ENCODE assay signal across 29 cellular contexts in the genomic region with DNA sequence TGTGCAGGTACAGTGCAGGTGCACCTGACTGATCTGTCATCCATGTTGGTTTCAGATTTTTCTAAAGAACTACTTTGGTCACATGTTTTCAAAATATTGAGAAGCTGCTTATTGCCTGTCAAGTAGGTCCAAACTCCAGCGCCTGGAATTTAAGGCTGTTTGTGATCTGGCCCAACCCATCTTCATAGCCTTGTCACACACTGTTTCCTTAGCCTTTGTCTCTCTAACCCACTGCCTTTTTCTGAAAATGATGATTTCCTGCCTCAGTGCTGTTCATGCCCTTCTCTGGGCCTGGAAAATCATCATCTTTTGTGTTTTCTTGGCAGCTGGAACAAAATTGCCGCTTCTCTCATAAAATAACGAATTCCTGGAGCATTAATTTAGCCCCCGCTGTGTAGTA. TPM values are rescaled to one million over a fixed set of nuclear protein-coding genes. Genes with fewer than 3 reads are reported as not detected.
A peak's percentile ranks its signal among the peaks of the same experiment; 100 is the strongest.
DNase-seq lines count a peak whose midpoint lies in the region; ATAC-seq, FAIRE-seq and TF ChIP-seq lines count a peak whose summit lies in the region.
"Had no signal": no experiment of that assay in that cellular context is flagged by ENCODE, and none has a peak within 500 bp of the region (broad histone marks: within the 10 kb centered on the region; RNA-seq: fewer than 3 reads in every experiment).

No MANE protein-coding gene starts in this region.

- H3K27ac ChIP-seq in GM23248 = 0 out of 2 replicates have a peak overlapping the region, but pooled peaks have one; percentile 51
- H3K27ac ChIP-seq in astrocyte (ENCODE audit: low read depth, low read length) = peak overlapping the region; percentile 12
- H3K27ac ChIP-seq in stomach smooth muscle (ENCODE audit: low read length) = peak overlapping the region; percentile 1
- H3K27ac ChIP-seq: epithelial cell of prostate, right atrium auricular region, SJCRH30 had no signal

- DNase-seq in GM23248 (no peak), astrocyte (ENCODE audit: low read depth) (no peak), mesothelial cell of epicardium (ENCODE audit: low spot score in 2 of 2, unreplicated experiment in 2 of 2) (no peak)
- no peak for DNase-seq in activated CD4-positive, alpha-beta T cell treated with anti-CD3 and anti-CD28 coated beads for 48 hours
- DNase-seq: activated CD4-positive, alpha-beta memory T cell treated with anti-CD3 and anti-CD28 coated beads for 36 hours; activated effector memory CD4-positive, alpha-beta T cell treated with Interleukin-2 at 50 U/mL for 16 hours; C1 segment of cervical spinal cord; COR-L47; glutamatergic neuron; NCI-H1417 treated with DMSO at 0.1 percent for 48 hours; NCI-H2081 treated with DMSO at 0.1 percent for 48 hours; NCI-H774; SJCRH30; stimulated activated naive CD4-positive, alpha-beta T cell treated with Interleukin-2 at 50 U/mL for 16 hours; T-helper 1 cell had no signal

- H3K79me2 ChIP-seq in GM23248 (ENCODE audit: insufficient read depth) (peaks cover 100% of the 10 kb centered on the region), astrocyte (ENCODE audit: insufficient read depth, low read length) (peaks cover 100% of the 10 kb centered on the region)

- H3K9ac ChIP-seq in GM23248 (no peak overlapping the region), astrocyte (ENCODE audit: low read length) (peak overlapping the region; percentile 48), stomach smooth muscle (ENCODE audit: low read length in 2 of 2) (no peak overlapping the region)

- TF ChIP-seq CTCF in astrocyte (IDR thresholded peaks at IDR 0.05; ENCODE audit: insufficient read depth, low read depth, low read length) (no peak), mesothelial cell of epicardium (IDR thresholded peaks at IDR 0.05; ENCODE audit: unreplicated experiment) (no peak)

- H3K4me1 Mint-ChIP-seq in astrocyte (ENCODE audit: low read depth, unreplicated experiment) (peaks cover 40% of the 10 kb centered on the region), mesothelial cell of epicardium (peaks cover 32% of the 10 kb centered on the region)

- peaks cover 7% of the 10 kb centered on the region for H3K36me3 Mint-ChIP-seq in astrocyte (ENCODE audit: low read depth, unreplicated experiment)
- peaks cover 6% of the 10 kb centered on the region for H3K36me3 Mint-ChIP-seq in mesothelial cell of epicardium

- no peak overlapping the region for H2AFZ ChIP-seq in GM23248
- no peak overlapping the region for H2AFZ ChIP-seq in astrocyte (ENCODE audit: low read depth, low read length)

- H3K27me3 Mint-ChIP-seq in astrocyte (ENCODE audit: low read depth, unreplicated experiment) = no peaks in the 10 kb centered on the region
- H3K27me3 Mint-ChIP-seq in mesothelial cell of epicardium (ENCODE audit: low read depth) = no peaks in the 10 kb centered on the region
- H3K27me3 Mint-ChIP-seq: activated CD4-positive, alpha-beta memory T cell treated with anti-CD3 and anti-CD28 coated beads for 36 hours; activated naive CD8-positive, alpha-beta T cell; central memory CD8-positive, alpha-beta T cell had no signal

- H3K4me1 ChIP-seq in GM23248 (ENCODE audit: insufficient read depth) (peaks cover 22% of the 10 kb centered on the region), astrocyte (ENCODE audit: insufficient read depth, low read length) (peaks cover 31% of the 10 kb centered on the region), stomach smooth muscle (ENCODE audit: control insufficient read depth, insufficient read depth, low read length) (peaks cover 14% of the 10 kb centered on the region)

- no peaks in the 10 kb centered on the region for H3K36me3 ChIP-seq in GM23248 (ENCODE audit: low read depth)
- peaks cover 5% of the 10 kb centered on the region for H3K36me3 ChIP-seq in astrocyte (ENCODE audit: insufficient read depth, low read length)
- H3K36me3 ChIP-seq in stomach smooth muscle (ENCODE audit: control insufficient read depth in 2 of 2, insufficient read depth in 2 of 2, low read length in 2 of 2) = no peaks in the 10 kb centered on the region
- H3K36me3 ChIP-seq: ascending aorta, right atrium auricular region had no signal

- H3K4me3 Mint-ChIP-seq in astrocyte (ENCODE audit: unreplicated experiment) = no peak overlapping the region
- no peak overlapping the region for H3K4me3 Mint-ChIP-seq in mesothelial cell of epicardium
- H3K4me3 Mint-ChIP-seq: activated CD4-positive, alpha-beta memory T cell treated with anti-CD3 and anti-CD28 coated beads for 36 hours; activated naive CD8-positive, alpha-beta T cell; central memory CD8-positive, alpha-beta T cell; neural crest cell had no signal

- ATAC-seq in HG03520 (IDR thresholded peaks at IDR 0.05; ENCODE audit: unreplicated experiment) (no peak), HG02981 (IDR thresholded peaks at IDR 0.05; ENCODE audit: unreplicated experiment) (no peak)
- ATAC-seq: activated CD4-positive, CD25-positive, alpha-beta regulatory T cell treated with anti-CD3 and anti-CD28 coated beads, Interleukin-2, amount 50 U/mL, for 24 hours; K562 had no signal

- no peaks in the 10 kb centered on the region for H3K9me2 ChIP-seq in GM23248 (ENCODE audit: insufficient read depth)

- no peaks in the 10 kb centered on the region for H3K27me3 ChIP-seq in GM23248 (replicated peaks; ENCODE audit: insufficient read depth)
- no peaks in the 10 kb centered on the region for H3K27me3 ChIP-seq in astrocyte (ENCODE audit: insufficient read depth, low read length)
- no peaks in the 10 kb centered on the region for H3K27me3 ChIP-seq in stomach smooth muscle (ENCODE audit: control insufficient read depth in 1 of 2, insufficient read depth in 2 of 2, low read length in 2 of 2)
- H3K27me3 ChIP-seq: ascending aorta, right atrium auricular region, SJCRH30 had no signal

- WGBS in GM23248 (ENCODE audit: low coverage in 1 of 2, low lambda C conversion rate in 2 of 2, missing lambda C conversion rate in 2 of 2), 2 experiments = 84 to 86% methylated on average over 4 of the region's 4 CpGs

- H3K4me3 ChIP-seq in GM23248 (no peak overlapping the region), astrocyte (ENCODE audit: insufficient read depth, low read depth, low read length) (no peak overlapping the region), stomach smooth muscle (ENCODE audit: low read length in 2 of 2) (no peak overlapping the region)
- H3K4me3 ChIP-seq: ascending aorta, K562, lung, right atrium auricular region, SJCRH30 had no signal

- H3K4me2 ChIP-seq in GM23248 (ENCODE audit: unreplicated experiment) = no peak overlapping the region
- H3K4me2 ChIP-seq in astrocyte (ENCODE audit: low read length) = peak overlapping the region; percentile 24

- in situ Hi-C loops in GM23248 (cut with MboI) = no loop called here

- H3K9me3 ChIP-seq in GM23248 (ENCODE audit: low read depth) (no peaks in the 10 kb centered on the region), astrocyte (ENCODE audit: insufficient read depth, low read depth, low read length) (no peaks in the 10 kb centered on the region), stomach smooth muscle (ENCODE audit: control insufficient read depth in 2 of 2, low read length in 2 of 2) (no peaks in the 10 kb centered on the region)
- H3K9me3 ChIP-seq: ascending aorta, right atrium auricular region, SJCRH30 had no signal

- no peak overlapping the region for H3K27ac Mint-ChIP-seq in astrocyte (ENCODE audit: unreplicated experiment)
- peak overlapping the region; percentile 79 for H3K27ac Mint-ChIP-seq in mesothelial cell of epicardium
- H3K27ac Mint-ChIP-seq: activated CD4-positive, alpha-beta memory T cell treated with anti-CD3 and anti-CD28 coated beads for 36 hours; activated naive CD8-positive, alpha-beta T cell had no signal

- FAIRE-seq in astrocyte (lab: Jason Lieb, UNC) = no peak
- FAIRE-seq: G401.6, H1, K562 had no signal

- 0 out of 2 replicates have a peak, but pooled peaks cover 4% of the 10 kb centered on the region for H4K20me1 ChIP-seq in GM23248 (ENCODE audit: insufficient read depth)
- peaks cover 89% of the 10 kb centered on the region for H4K20me1 ChIP-seq in astrocyte (ENCODE audit: insufficient read depth, low read length)

- H3F3A ChIP-seq in GM23248 (ENCODE audit: insufficient read depth) = peaks cover 7% of the 10 kb centered on the region; the same call in 1 of the 2 replicates

- no peaks in the 10 kb centered on the region for H3K9me3 Mint-ChIP-seq in astrocyte (ENCODE audit: unreplicated experiment)
- peaks cover 5% of the 10 kb centered on the region for H3K9me3 Mint-ChIP-seq in mesothelial cell of epicardium
- H3K9me3 Mint-ChIP-seq: activated CD4-positive, alpha-beta memory T cell treated with anti-CD3 and anti-CD28 coated beads for 36 hours; central memory CD8-positive, alpha-beta T cell had no signal

RNA-seq across cellular contexts. Expression of gene LIMS1, which starts 7.2 kb away (rescaled TPM):
- 122 and 131 TPM in 2 replicates for total RNA-seq in GM23248 (2014; rRNA removed; shearing (Covaris generic))
- 81.3 and 82.0 TPM in 2 replicates for polyA plus RNA-seq in GM23248 (2016; fragmentation: Nextera tagmentation; extraction: Ambion mirVana)
- total RNA-seq in astrocyte = 202 and 205 TPM in 2 replicates
- 45.1 to 46.6 TPM (median 46.5 TPM) in 3 replicates for total RNA-seq in mesothelial cell of epicardium

Comparison
In these comparisons a context has a peak if more than half of its experiments do, and no peak if none do; other contexts are left out.
1. H3K27ac ChIP-seq: peak in every context shown above with its lines; median percentile 51 in GM23248; 12 in astrocyte; 1 in stomach smooth muscle.